Comparison of ENCODE assay signal across 2 cellular contexts in the genomic region with DNA sequence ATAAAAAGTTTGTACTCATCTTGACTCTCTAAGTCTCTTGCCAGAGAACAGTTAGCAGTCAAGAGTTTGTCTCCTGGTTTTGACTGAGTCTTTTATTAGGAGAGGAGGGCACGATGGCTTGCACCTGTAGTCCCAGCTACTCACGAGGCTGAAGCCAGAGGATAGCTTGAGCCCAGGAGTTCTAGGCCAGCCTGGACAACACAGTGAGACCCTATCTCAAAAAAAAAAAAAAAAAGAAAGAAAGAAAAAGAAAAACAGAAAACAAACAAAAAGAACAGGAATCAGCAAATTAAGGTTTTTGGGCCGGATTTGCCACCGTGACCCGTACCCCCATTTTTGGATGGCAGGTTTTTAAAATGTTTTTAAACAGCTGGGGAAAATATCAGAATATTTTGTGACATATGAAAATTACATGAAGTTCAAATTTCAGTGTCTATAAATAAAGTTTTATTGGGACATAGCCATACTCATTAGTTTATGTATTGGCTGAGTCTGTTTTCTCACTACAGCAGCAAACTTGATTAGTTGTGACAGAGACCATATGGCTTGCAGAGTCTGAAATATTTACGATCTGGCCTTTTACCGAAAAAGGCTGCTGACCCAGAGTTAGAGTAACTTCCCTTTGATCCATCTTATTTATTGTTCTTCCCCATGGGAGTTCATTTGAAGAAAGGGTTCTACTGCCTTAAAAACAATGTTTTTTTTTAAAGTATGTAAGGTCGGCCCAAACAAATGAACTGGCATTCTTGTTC.
TF ChIP-seq lines count a peak whose summit lies in the region.

No MANE protein-coding gene starts in this region.

TF ChIP-seq in HEK293T, 16 proteins besides CTCF, POLR2A, EP300 and RAD21:
- no peak for TF ChIP-seq ARNT (IDR thresholded peaks at IDR 0.05)
- TF ChIP-seq, protein P1, sequence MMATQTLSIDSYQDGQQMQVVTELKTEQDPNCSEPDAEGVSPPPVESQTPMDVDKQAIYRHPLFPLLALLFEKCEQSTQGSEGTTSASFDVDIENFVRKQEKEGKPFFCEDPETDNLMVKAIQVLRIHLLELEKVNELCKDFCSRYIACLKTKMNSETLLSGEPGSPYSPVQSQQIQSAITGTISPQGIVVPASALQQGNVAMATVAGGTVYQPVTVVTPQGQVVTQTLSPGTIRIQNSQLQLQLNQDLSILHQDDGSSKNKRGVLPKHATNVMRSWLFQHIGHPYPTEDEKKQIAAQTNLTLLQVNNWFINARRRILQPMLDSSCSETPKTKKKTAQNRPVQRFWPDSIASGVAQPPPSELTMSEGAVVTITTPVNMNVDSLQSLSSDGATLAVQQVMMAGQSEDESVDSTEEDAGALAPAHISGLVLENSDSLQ (IDR thresholded peaks at IDR 0.05) = peak; percentile 21; the same call in 1 of the 2 replicates
- TF ChIP-seq TARDBP (IDR thresholded peaks at IDR 0.05) = no peak
- TF ChIP-seq ELF4 (IDR thresholded peaks at IDR 0.05) = no peak
- TF ChIP-seq LEF1 (IDR thresholded peaks at IDR 0.05; ENCODE audit: borderline replicate concordance) = no peak
- TF ChIP-seq BHLHE40 (IDR thresholded peaks at IDR 0.05; ENCODE audit: borderline replicate concordance) = no peak
- TF ChIP-seq FOXA1 (IDR thresholded peaks at IDR 0.05) = no peak
- peak; percentile 78 for TF ChIP-seq ZNF384 (IDR thresholded peaks at IDR 0.05)

TF ChIP-seq in K562, 482 proteins besides CTCF, POLR2A, EP300 and RAD21:
- TF ChIP-seq, protein P2, sequence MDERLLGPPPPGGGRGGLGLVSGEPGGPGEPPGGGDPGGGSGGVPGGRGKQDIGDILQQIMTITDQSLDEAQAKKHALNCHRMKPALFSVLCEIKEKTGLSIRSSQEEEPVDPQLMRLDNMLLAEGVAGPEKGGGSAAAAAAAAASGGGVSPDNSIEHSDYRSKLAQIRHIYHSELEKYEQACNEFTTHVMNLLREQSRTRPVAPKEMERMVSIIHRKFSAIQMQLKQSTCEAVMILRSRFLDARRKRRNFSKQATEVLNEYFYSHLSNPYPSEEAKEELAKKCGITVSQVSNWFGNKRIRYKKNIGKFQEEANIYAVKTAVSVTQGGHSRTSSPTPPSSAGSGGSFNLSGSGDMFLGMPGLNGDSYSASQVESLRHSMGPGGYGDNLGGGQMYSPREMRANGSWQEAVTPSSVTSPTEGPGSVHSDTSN (CRISPR knock-in tag; IDR thresholded peaks at IDR 0.05; ENCODE audit: low read depth) = no peak
- TF ChIP-seq, protein P2 (tag; conservative IDR thresholded peaks at IDR 0.05; ENCODE audit: low read depth) = peak; percentile 58
- TF ChIP-seq MEIS2 (IDR thresholded peaks at IDR 0.05; ENCODE audit: partially characterized antibody) (peak; percentile 58), ZNF121 (CRISPR knock-in tag; conservative IDR thresholded peaks at IDR 0.05) (peak; percentile 89), MTA3 (IDR thresholded peaks at IDR 0.05; ENCODE audit: borderline replicate concordance) (no peak), ZNF316 (IDR thresholded peaks at IDR 0.05) (peak; percentile 58)
- TF ChIP-seq, protein P3, sequence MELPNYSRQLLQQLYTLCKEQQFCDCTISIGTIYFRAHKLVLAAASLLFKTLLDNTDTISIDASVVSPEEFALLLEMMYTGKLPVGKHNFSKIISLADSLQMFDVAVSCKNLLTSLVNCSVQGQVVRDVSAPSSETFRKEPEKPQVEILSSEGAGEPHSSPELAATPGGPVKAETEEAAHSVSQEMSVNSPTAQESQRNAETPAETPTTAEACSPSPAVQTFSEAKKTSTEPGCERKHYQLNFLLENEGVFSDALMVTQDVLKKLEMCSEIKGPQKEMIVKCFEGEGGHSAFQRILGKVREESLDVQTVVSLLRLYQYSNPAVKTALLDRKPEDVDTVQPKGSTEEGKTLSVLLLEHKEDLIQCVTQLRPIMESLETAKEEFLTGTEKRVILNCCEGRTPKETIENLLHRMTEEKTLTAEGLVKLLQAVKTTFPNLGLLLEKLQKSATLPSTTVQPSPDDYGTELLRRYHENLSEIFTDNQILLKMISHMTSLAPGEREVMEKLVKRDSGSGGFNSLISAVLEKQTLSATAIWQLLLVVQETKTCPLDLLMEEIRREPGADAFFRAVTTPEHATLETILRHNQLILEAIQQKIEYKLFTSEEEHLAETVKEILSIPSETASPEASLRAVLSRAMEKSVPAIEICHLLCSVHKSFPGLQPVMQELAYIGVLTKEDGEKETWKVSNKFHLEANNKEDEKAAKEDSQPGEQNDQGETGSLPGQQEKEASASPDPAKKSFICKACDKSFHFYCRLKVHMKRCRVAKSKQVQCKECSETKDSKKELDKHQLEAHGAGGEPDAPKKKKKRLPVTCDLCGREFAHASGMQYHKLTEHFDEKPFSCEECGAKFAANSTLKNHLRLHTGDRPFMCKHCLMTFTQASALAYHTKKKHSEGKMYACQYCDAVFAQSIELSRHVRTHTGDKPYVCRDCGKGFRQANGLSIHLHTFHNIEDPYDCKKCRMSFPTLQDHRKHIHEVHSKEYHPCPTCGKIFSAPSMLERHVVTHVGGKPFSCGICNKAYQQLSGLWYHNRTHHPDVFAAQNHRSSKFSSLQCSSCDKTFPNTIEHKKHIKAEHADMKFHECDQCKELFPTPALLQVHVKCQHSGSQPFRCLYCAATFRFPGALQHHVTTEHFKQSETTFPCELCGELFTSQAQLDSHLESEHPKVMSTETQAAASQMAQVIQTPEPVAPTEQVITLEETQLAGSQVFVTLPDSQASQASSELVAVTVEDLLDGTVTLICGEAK (IDR thresholded peaks at IDR 0.05) = peak; percentile 88
- TF ChIP-seq, protein P3 (CRISPR knock-in tag; IDR thresholded peaks at IDR 0.05) = peak; percentile 77
- TF ChIP-seq, protein P4, sequence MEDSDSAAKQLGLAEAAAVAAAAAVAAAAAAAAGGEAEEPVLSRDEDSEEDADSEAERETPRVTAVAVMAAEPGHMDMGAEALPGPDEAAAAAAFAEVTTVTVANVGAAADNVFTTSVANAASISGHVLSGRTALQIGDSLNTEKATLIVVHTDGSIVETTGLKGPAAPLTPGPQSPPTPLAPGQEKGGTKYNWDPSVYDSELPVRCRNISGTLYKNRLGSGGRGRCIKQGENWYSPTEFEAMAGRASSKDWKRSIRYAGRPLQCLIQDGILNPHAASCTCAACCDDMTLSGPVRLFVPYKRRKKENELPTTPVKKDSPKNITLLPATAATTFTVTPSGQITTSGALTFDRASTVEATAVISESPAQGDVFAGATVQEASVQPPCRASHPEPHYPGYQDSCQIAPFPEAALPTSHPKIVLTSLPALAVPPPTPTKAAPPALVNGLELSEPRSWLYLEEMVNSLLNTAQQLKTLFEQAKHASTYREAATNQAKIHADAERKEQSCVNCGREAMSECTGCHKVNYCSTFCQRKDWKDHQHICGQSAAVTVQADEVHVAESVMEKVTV (CRISPR knock-in tag; IDR thresholded peaks at IDR 0.05) = no peak
TF ChIP-seq in K562: peak in this region for 5.
